ENCODE assay signal across 11 cellular contexts in the genomic region with DNA sequence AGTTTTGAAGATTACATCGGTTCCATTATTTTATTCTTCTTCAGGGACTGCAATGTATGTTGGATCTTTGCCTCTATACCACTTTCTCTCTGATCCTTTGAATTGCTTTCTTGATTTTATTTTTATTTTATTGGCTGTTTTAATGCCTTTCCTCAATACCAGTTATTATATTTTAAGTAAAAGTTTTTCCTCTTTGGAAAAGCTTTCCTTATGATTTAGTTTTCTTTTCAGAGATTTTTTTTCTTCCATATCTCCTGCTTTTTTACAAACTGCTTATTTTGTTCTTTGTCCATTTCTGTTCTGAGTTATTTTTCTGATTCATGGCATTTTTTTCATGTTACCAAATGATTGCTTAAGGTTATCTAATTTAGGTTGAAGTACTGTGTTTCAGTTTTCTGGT. TPM values are rescaled to one million over a fixed set of nuclear protein-coding genes. Genes with fewer than 3 reads are reported as not detected.
DNase-seq lines count a peak whose midpoint lies in the region; ATAC-seq, FAIRE-seq and TF ChIP-seq lines count a peak whose summit lies in the region.
"Had no signal": no experiment of that assay in that cellular context is flagged by ENCODE, and none has a peak within 500 bp of the region (broad histone marks: within the 10 kb centered on the region; RNA-seq: fewer than 3 reads in every experiment).

No MANE protein-coding gene starts in this region.

- no peak overlapping the region for H2AK5ac ChIP-seq in mesenchymal stem cell (ENCODE audit: low read length, severe bottlenecking)

- no peaks in the 10 kb centered on the region for H3K79me1 ChIP-seq in mesenchymal stem cell (replicated peaks; ENCODE audit: low read length, poor library complexity, severe bottlenecking)

- no peaks in the 10 kb centered on the region for H3K4me1 ChIP-seq in BE2C
- no peaks in the 10 kb centered on the region for H3K4me1 ChIP-seq in mesenchymal stem cell (ENCODE audit: control insufficient read depth, insufficient read depth, low read depth, low read length)

- no peak for DNase-seq in BE2C
- no peak for DNase-seq in nephron progenitor cell
- DNase-seq in hippocampal formation (lab: John Stamatoyannopoulos, UW): no peak
- DNase-seq in mesenchymal stem cell: no peak
- no peak for DNase-seq in RCC 7860 (ENCODE audit: low spot score)

- no peak overlapping the region for H2AFZ ChIP-seq in mesenchymal stem cell (ENCODE audit: low read depth, low read length)

- no peak overlapping the region for H4K8ac ChIP-seq in mesenchymal stem cell (ENCODE audit: low read length)

- WGBS in mesenchymal stem cell: no CpG with 5 or more reads among the region's 1 CpG

- peak overlapping the region; percentile 99 for H3K4me3 Mint-ChIP-seq in IgD-negative memory B cell
- H3K4me3 Mint-ChIP-seq in dendritic cell treated with granulocyte-macrophage colony-stimulating factor and Interleukin-4, amounts not matched to agents 40 ng/mL and 50 ng/mL, for 4 days: no peak overlapping the region
- H3K4me3 Mint-ChIP-seq in nephron progenitor cell: peak overlapping the region; percentile 87

- H3K18ac ChIP-seq in mesenchymal stem cell (ENCODE audit: low read depth in 1 of 2, low read length in 2 of 2): no peak overlapping the region

- H3K27me3 Mint-ChIP-seq in IgD-negative memory B cell (no peaks in the 10 kb centered on the region), nephron progenitor cell (ENCODE audit: low read depth, poor library complexity) (peaks cover 39% of the 10 kb centered on the region)
- H3K27me3 Mint-ChIP-seq in dendritic cell treated with granulocyte-macrophage colony-stimulating factor and Interleukin-4, amounts not matched to agents 40 ng/mL and 50 ng/mL, for 4 days: no peaks in the 10 kb centered on the region

- no peak overlapping the region for H4K91ac ChIP-seq in mesenchymal stem cell (ENCODE audit: low read length)

- no peaks in the 10 kb centered on the region for H3K9me3 Mint-ChIP-seq in IgD-negative memory B cell
- H3K9me3 Mint-ChIP-seq in dendritic cell treated with granulocyte-macrophage colony-stimulating factor and Interleukin-4, amounts not matched to agents 40 ng/mL and 50 ng/mL, for 4 days: no peaks in the 10 kb centered on the region
- H3K9me3 Mint-ChIP-seq in nephron progenitor cell: no peaks in the 10 kb centered on the region
- H3K9me3 Mint-ChIP-seq: H9 had no signal

- H2BK12ac ChIP-seq in mesenchymal stem cell (ENCODE audit: low read length in 2 of 2): no peak overlapping the region

- ATAC-seq in HG03439 (IDR thresholded peaks at IDR 0.05; ENCODE audit: unreplicated experiment): no peak

- no peak overlapping the region for H3K4ac ChIP-seq in mesenchymal stem cell (ENCODE audit: low read depth in 1 of 2, low read length in 2 of 2)

- H2BK15ac ChIP-seq in mesenchymal stem cell (ENCODE audit: low read depth, poor library complexity, severe bottlenecking): no peak overlapping the region

- H3K14ac ChIP-seq in mesenchymal stem cell (ENCODE audit: low read length in 2 of 2): no peak overlapping the region

- H3K36me3 ChIP-seq in BE2C (no peaks in the 10 kb centered on the region), mesenchymal stem cell (ENCODE audit: control insufficient read depth in 1 of 2, insufficient read depth in 2 of 2, low read depth in 1 of 2, low read length in 2 of 2) (peaks cover 4 to 11% of the 10 kb centered on the region in 2 experiments)

- no peak for TF ChIP-seq CTCF in BE2C (IDR thresholded peaks at IDR 0.05; ENCODE audit: low read depth, low read length)
- no peak for TF ChIP-seq CTCF in nephron progenitor cell (IDR thresholded peaks at IDR 0.05)

- no peaks in the 10 kb centered on the region for H3K36me3 Mint-ChIP-seq in IgD-negative memory B cell
- peaks cover 20% of the 10 kb centered on the region for H3K36me3 Mint-ChIP-seq in dendritic cell treated with granulocyte-macrophage colony-stimulating factor and Interleukin-4, amounts not matched to agents 40 ng/mL and 50 ng/mL, for 4 days (ENCODE audit: low read depth)
- H3K36me3 Mint-ChIP-seq in nephron progenitor cell (ENCODE audit: low read depth): peaks cover 9% of the 10 kb centered on the region

- H2BK120ac ChIP-seq in mesenchymal stem cell (ENCODE audit: low read depth, low read length): no peak overlapping the region

- no peak overlapping the region for H3K4me2 ChIP-seq in mesenchymal stem cell (ENCODE audit: low read length, poor library complexity, severe bottlenecking)

- H3K23ac ChIP-seq in mesenchymal stem cell (ENCODE audit: low read length in 2 of 2): no peak overlapping the region

- H3K4me1 Mint-ChIP-seq in IgD-negative memory B cell (peaks cover 11 to 22% (median 12%) of the 10 kb centered on the region in 3 donors), nephron progenitor cell (peaks cover 17% of the 10 kb centered on the region)
- H3K4me1 Mint-ChIP-seq in dendritic cell treated with granulocyte-macrophage colony-stimulating factor and Interleukin-4, amounts not matched to agents 40 ng/mL and 50 ng/mL, for 4 days (ENCODE audit: low read depth): peaks cover 33% of the 10 kb centered on the region

- no peak overlapping the region for H3K27ac ChIP-seq in mesenchymal stem cell (ENCODE audit: low read length, poor library complexity, severe bottlenecking)
- H3K27ac ChIP-seq: SK-N-MC had no signal

- H2BK5ac ChIP-seq in mesenchymal stem cell (ENCODE audit: low read depth, low read length, poor library complexity, severe bottlenecking): no peak overlapping the region

- H3K4me3 ChIP-seq in BE2C (ENCODE audit: low read depth, low read length) (peak overlapping the region; percentile 63; the same call in 1 of the 2 replicates), mesenchymal stem cell (ENCODE audit: insufficient read depth in 1 of 2, low read depth in 1 of 2, low read length in 2 of 2) (peak overlapping the region in 1 of 2 experiments; percentile 81)
- H3K4me3 ChIP-seq: SK-N-MC had no signal

- H3K9me3 ChIP-seq in BE2C (no peaks in the 10 kb centered on the region), mesenchymal stem cell (ENCODE audit: control insufficient read depth, low read length) (no peaks in the 10 kb centered on the region)

- peak overlapping the region; percentile 99 to 100 (median 99) for H3K27ac Mint-ChIP-seq in IgD-negative memory B cell
- peak overlapping the region; percentile 95 for H3K27ac Mint-ChIP-seq in dendritic cell treated with granulocyte-macrophage colony-stimulating factor and Interleukin-4, amounts not matched to agents 40 ng/mL and 50 ng/mL, for 4 days
- no peak overlapping the region for H3K27ac Mint-ChIP-seq in nephron progenitor cell
- H3K27ac Mint-ChIP-seq: H9 had no signal

- intact Hi-C loops in dendritic cell treated with granulocyte-macrophage colony-stimulating factor and Interleukin-4, amounts not matched to agents 40 ng/mL and 50 ng/mL, for 4 days (cut with micrococcal nuclease): loop anchor here (1.0 to 5.0 kb wide), 3 partner anchors 11 to 164 kb away; partner anchors contain the start of genes EIF4EBP3, WDR55 and ZMAT2

- no peaks in the 10 kb centered on the region for H3K27me3 ChIP-seq in BE2C
- H3K27me3 ChIP-seq in mesenchymal stem cell (ENCODE audit: control insufficient read depth in 1 of 2, insufficient read depth in 1 of 2, low read length in 2 of 2): no peaks in the 10 kb centered on the region

- FAIRE-seq in RCC 7860 (lab: Jason Lieb, UNC): no peak
- FAIRE-seq: D721Med had no signal

- no peak overlapping the region for H3K9ac ChIP-seq in mesenchymal stem cell (ENCODE audit: low read length)

RNA-seq across cellular contexts. Expression of gene ZMAT2, which starts 11.5 kb away (rescaled TPM):
- polyA plus RNA-seq in BE2C (2012; ENCODE audit: insufficient read depth, insufficient read length, low read depth): 63.4 TPM
- 62.1 TPM for polyA plus RNA-seq in IgD-negative memory B cell
- polyA plus RNA-seq in mesenchymal stem cell (2013, experiment 1 of 2): 47.7 TPM
- 49.3 TPM for polyA plus RNA-seq in mesenchymal stem cell (2013, experiment 2 of 2)

RNA-seq across cellular contexts. Expression of gene HARS2, which starts 20.5 kb away (rescaled TPM):
- 17.7 TPM for polyA plus RNA-seq in BE2C (2012; ENCODE audit: insufficient read depth, insufficient read length, low read depth)
- 19.0 TPM for polyA plus RNA-seq in IgD-negative memory B cell
- polyA plus RNA-seq in mesenchymal stem cell (2013, experiment 1 of 2): 12.0 TPM
- polyA plus RNA-seq in mesenchymal stem cell (2013, experiment 2 of 2): 12.8 TPM

RNA-seq across cellular contexts. Expression of gene HARS1, which starts 20.6 kb away (rescaled TPM):
- polyA plus RNA-seq in BE2C (2012; ENCODE audit: insufficient read depth, insufficient read length, low read depth): 176 TPM
- polyA plus RNA-seq in IgD-negative memory B cell: 43.4 TPM
- 56.3 TPM for polyA plus RNA-seq in mesenchymal stem cell (2013, experiment 1 of 2)
- 56.1 TPM for polyA plus RNA-seq in mesenchymal stem cell (2013, experiment 2 of 2)

RNA-seq across cellular contexts. Expression of gene DND1, which starts 38.4 kb away (rescaled TPM):
- polyA plus RNA-seq in BE2C (2012; ENCODE audit: insufficient read depth, insufficient read length, low read depth): 7.3 TPM
- not detected for polyA plus RNA-seq in IgD-negative memory B cell
- polyA plus RNA-seq in mesenchymal stem cell (2013, experiment 1 of 2): 0.48 TPM
- polyA plus RNA-seq in mesenchymal stem cell (2013, experiment 2 of 2): 0.34 TPM

RNA-seq across cellular contexts. Expression of gene WDR55, which starts 47.1 kb away (rescaled TPM):
- polyA plus RNA-seq in BE2C (2012; ENCODE audit: insufficient read depth, insufficient read length, low read depth): 41.5 TPM
- 13.5 TPM for polyA plus RNA-seq in IgD-negative memory B cell
- polyA plus RNA-seq in mesenchymal stem cell (2013, experiment 1 of 2): 16.7 TPM
- polyA plus RNA-seq in mesenchymal stem cell (2013, experiment 2 of 2): 16.7 TPM
